ENCODE assay signal across 8 cellular contexts in the genomic region with DNA sequence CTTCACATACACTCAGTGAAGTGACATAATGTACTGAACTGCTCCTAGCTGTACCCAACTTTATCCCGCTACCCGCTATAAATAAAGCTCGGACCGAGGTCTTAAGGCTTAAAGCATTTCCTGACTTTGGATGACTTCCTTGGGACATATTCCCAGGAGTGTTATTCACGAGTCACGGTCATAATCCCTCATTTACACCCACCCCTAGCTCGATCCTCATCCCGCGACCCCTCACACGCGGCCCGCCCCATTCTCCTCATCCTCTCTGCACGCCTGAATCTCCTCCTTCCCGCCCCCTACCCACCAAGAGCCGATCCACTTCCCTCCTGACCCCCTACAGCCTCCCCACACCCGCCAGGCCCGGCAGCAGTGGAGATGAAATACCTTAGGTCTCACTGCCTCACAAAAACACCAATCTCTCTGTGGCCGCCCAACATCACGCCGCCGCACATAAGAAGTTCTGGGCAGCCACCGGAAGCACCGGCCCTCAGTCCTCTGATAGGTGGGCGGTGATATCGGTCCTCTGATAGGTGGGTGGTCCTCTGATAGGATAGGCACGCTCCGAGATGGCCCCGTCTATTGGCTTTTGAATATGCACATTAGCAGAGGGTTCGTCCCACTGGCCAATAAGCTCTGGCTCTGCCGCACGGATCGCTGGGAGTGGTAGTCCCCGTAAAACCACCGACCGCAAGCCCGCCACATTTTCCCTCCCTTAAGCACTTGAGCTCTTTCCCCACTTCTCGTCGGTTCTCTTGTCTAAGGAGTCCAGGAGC. TPM values are rescaled to one million over a fixed set of nuclear protein-coding genes. Genes with fewer than 3 reads are reported as not detected.
DNase-seq lines count a peak whose midpoint lies in the region; ATAC-seq and TF ChIP-seq lines count a peak whose summit lies in the region.

A gene with protein sequence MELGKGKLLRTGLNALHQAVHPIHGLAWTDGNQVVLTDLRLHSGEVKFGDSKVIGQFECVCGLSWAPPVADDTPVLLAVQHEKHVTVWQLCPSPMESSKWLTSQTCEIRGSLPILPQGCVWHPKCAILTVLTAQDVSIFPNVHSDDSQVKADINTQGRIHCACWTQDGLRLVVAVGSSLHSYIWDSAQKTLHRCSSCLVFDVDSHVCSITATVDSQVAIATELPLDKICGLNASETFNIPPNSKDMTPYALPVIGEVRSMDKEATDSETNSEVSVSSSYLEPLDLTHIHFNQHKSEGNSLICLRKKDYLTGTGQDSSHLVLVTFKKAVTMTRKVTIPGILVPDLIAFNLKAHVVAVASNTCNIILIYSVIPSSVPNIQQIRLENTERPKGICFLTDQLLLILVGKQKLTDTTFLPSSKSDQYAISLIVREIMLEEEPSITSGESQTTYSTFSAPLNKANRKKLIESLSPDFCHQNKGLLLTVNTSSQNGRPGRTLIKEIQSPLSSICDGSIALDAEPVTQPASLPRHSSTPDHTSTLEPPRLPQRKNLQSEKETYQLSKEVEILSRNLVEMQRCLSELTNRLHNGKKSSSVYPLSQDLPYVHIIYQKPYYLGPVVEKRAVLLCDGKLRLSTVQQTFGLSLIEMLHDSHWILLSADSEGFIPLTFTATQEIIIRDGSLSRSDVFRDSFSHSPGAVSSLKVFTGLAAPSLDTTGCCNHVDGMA (minus strand): TSS at position 462 of the 773 bp plus-strand sequence. CDS start 7,897 bp downstream, outside the sequence.

- H3F3A ChIP-seq in PC-3 (ENCODE audit: low read length, unreplicated experiment), result no peaks in the 10 kb centered on the region

- H3K4me3 ChIP-seq in PC-3 (ENCODE audit: low read length) (peak within 1 kb of the TSS; percentile 91), mucosa of rectum (ENCODE audit: low read length in 2 of 2) (peak within 1 kb of the TSS; percentile 91 to 94)

- H3K27ac ChIP-seq in PC-3 (ENCODE audit: low read length), result no peak within 1 kb of the TSS
- peak within 1 kb of the TSS; percentile 50 to 55 for H3K27ac ChIP-seq in mucosa of rectum (ENCODE audit: low read depth in 2 of 2, low read length in 2 of 2)

- no peaks in the 10 kb centered on the region for H3K9me2 ChIP-seq in PC-3 (replicated peaks; ENCODE audit: low read length)

- ATAC-seq in GM21576 (IDR thresholded peaks at IDR 0.05; ENCODE audit: unreplicated experiment) (peak; percentile 99), PC-3 (peak; percentile 99)

- no peaks in the 10 kb centered on the region for H4K20me1 ChIP-seq in PC-3 (ENCODE audit: low read length)

- BruUV-seq in PC-3 (replicated peaks; lab: Mats Ljungman, UMichigan), result TSS peak; percentile 61

- no peak for TF ChIP-seq RAD21 in Ishikawa (IDR thresholded peaks at IDR 0.05; ENCODE audit: low read depth)

- H3K36me3 ChIP-seq in PC-3 (ENCODE audit: low read depth, low read length) (no peaks in the 10 kb centered on the region), mucosa of rectum (ENCODE audit: control insufficient read depth in 2 of 2, insufficient read depth in 2 of 2, low read length in 2 of 2) (no peaks in the 10 kb centered on the region)

- H3K27me3 ChIP-seq in PC-3 (ENCODE audit: low read length) (no peaks in the 10 kb centered on the region), mucosa of rectum (ENCODE audit: control insufficient read depth in 2 of 2, insufficient read depth in 2 of 2, low read length in 2 of 2) (no peaks in the 10 kb centered on the region)

- H3K4me1 ChIP-seq in PC-3 (ENCODE audit: insufficient read depth, low read length) (peaks cover 11% of the 10 kb centered on the region), mucosa of rectum (ENCODE audit: control insufficient read depth in 2 of 2, insufficient read depth in 2 of 2, low read length in 2 of 2) (peaks cover 5 to 6% of the 10 kb centered on the region in 2 donors)

- peak; percentile 81 for TF ChIP-seq POLR2A in erythroblast (IDR thresholded peaks at IDR 0.05; ENCODE audit: low read length)

- TF ChIP-seq EP300 in Ishikawa (IDR thresholded peaks at IDR 0.05; ENCODE audit: borderline replicate concordance), result no peak

- intact Hi-C loops in PC-3 (cut with micrococcal nuclease), result loop anchor here (1.0 kb wide), 3 partner anchors 29 to 59 kb away; a partner anchor contains a TSS

- peaks cover 33% of the 10 kb centered on the region for H3K79me2 ChIP-seq in PC-3 (ENCODE audit: low read length)

- peak within 1 kb of the TSS; percentile 100 for H2AFZ ChIP-seq in PC-3 (ENCODE audit: low read length)

- CTCF ChIA-PET in PC-3 (lab: Charles Lee), result interaction anchor here (0.6 kb wide), 1 partner anchor 30 kb away, joined by 3 read pairs; no protein-coding TSS in a partner anchor

- peak; percentile 99 for DNase-seq in DMS114 treated with DMSO at 0.1 percent for 48 hours (lab: John Stamatoyannopoulos, UW; ENCODE audit: unreplicated experiment)
- DNase-seq in PC-3, result peak; percentile 98
- peak; percentile 86 for DNase-seq in activated T-cell treated with anti-CD3 and anti-CD28 coated beads for 48 hours (ENCODE audit: low read depth)
- peak; percentile 96 to 98 for DNase-seq in erythroblast (lab: John Stamatoyannopoulos, UW)
- DNase-seq in stimulated activated CD8-positive, alpha-beta memory T cell treated with anti-CD3 and anti-CD28 coated beads, Interleukin-4, amount 100 ng/mL, for 48 hours, result peak; percentile 95

- no peak for TF ChIP-seq CTCF in PC-3 (conservative IDR thresholded peaks at IDR 0.05; ENCODE audit: low read depth, low read length)

- peak within 1 kb of the TSS; percentile 87 for H3K4me2 ChIP-seq in PC-3 (ENCODE audit: low read length)

- peak within 1 kb of the TSS; percentile 79 for H3K9ac ChIP-seq in PC-3 (ENCODE audit: low read length)
- H3K9ac ChIP-seq in mucosa of rectum (ENCODE audit: low read depth in 1 of 2, low read length in 2 of 2), result peak within 1 kb of the TSS; percentile 84

- POLR2A ChIA-PET in PC-3 (lab: Charles Lee; ENCODE audit: unreplicated experiment), result interaction anchor here (0.6 to 0.8 kb wide), 4 partner anchors 32 to 611 kb away, joined by 3 to 5 read pairs (median 4); a partner anchor contains a TSS

- H3K9me3 ChIP-seq in PC-3 (ENCODE audit: low read length), result no peaks in the 10 kb centered on the region
- H3K9me3 ChIP-seq in mucosa of rectum (ENCODE audit: control insufficient read depth in 2 of 2, low read length in 2 of 2), result no peaks in the 10 kb centered on the region

TF ChIP-seq in Ishikawa, 13 proteins besides CTCF, POLR2A, EP300 and RAD21:
- TF ChIP-seq TCF12 (IDR thresholded peaks at IDR 0.05; ENCODE audit: low read depth) (0 out of 2 replicates have a peak, but pooled peaks have one; percentile 18), TAF1 (IDR thresholded peaks at IDR 0.05; ENCODE audit: low read depth) (peak; percentile 81), FOXM1 (IDR thresholded peaks at IDR 0.05; ENCODE audit: borderline replicate concordance, low read depth) (no peak), CEBPB (IDR thresholded peaks at IDR 0.05) (no peak), YY1 (IDR thresholded peaks at IDR 0.05; ENCODE audit: low read depth) (0 out of 2 replicates have a peak, but pooled peaks have one; percentile 14), NFIC (IDR thresholded peaks at IDR 0.05) (no peak), TEAD4 (IDR thresholded peaks at IDR 0.05) (no peak)
- TF ChIP-seq, protein P1, sequence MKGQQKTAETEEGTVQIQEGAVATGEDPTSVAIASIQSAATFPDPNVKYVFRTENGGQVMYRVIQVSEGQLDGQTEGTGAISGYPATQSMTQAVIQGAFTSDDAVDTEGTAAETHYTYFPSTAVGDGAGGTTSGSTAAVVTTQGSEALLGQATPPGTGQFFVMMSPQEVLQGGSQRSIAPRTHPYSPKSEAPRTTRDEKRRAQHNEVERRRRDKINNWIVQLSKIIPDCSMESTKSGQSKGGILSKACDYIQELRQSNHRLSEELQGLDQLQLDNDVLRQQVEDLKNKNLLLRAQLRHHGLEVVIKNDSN (IDR thresholded peaks at IDR 0.05), result no peak
- TF ChIP-seq, protein P2, sequence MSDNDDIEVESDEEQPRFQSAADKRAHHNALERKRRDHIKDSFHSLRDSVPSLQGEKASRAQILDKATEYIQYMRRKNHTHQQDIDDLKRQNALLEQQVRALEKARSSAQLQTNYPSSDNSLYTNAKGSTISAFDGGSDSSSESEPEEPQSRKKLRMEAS (IDR thresholded peaks at IDR 0.05), result peak; percentile 47; the same call in 1 of the 2 replicates

RNA-seq across cellular contexts. Expression of the gene that starts here (rescaled TPM):
- 5.6 and 11.5 TPM in 2 replicates for total RNA-seq in PC-3 (2014; rRNA removed)
